ENCODE assay signal across 21 cellular contexts in the genomic region with DNA sequence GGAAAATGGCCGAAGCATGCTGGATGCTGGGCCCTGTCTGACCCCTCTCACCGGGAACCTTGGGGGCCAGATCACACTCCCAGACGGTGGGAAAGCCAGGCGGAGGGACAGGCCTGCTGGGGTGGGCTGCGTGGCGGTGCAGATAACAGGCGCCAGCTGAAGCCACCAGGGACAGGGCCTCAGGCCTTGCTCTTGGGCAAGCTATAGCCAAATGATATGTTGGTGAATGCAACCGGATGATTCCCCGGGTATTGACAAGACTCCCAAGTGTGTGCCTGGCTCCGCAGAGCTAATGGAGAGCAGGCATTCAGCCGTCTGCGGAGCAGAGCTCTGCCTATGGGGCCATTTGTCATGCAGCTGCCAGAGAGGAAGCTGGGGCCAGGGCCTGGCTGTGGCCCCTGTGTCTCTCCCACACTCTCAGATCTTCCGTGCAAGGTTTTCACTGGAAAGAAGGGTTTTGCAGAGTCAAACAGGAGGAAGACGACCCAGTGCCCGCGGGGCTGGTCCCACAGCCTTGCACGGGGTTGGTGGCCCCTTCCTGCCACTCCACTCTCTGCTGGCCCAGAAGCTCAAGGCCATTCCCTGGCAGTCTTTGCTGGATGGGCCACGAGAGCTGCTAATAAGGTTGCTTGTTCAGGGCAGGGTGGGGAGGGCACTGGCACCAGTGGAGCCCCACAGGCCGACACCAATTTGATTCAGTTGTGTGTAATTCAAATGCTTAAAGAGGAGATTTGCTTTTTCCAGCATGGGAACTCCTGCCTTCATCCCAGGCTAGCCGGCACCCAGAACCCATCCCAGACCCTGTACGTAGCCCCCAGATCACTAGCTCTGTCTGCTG.
DNase-seq lines count a peak whose midpoint lies in the region; ATAC-seq, FAIRE-seq and TF ChIP-seq lines count a peak whose summit lies in the region.
"Had no signal": no experiment of that assay in that cellular context is flagged by ENCODE, and none has a peak within 500 bp of the region (broad histone marks: within the 10 kb centered on the region; RNA-seq: fewer than 3 reads in every experiment).

No MANE protein-coding gene starts in this region.

- H3K9me3 Mint-ChIP-seq in activated naive CD4-positive, alpha-beta T cell treated with anti-CD3 and anti-CD28 coated beads for 36 hours = no peaks in the 10 kb centered on the region
- H3K9me3 Mint-ChIP-seq: CD4-positive, alpha-beta T cell; GM23338; H9 had no signal

- H2AFZ ChIP-seq in osteoblast (ENCODE audit: low read length) = no peak overlapping the region
- H2AFZ ChIP-seq in GM23248 = no peak overlapping the region
- H2AFZ ChIP-seq: GM23338 had no signal

- FAIRE-seq in kidney (lab: Jason Lieb, UNC) = no peak
- FAIRE-seq: GM18507, RCC 7860 had no signal

- CTCF ChIA-PET in activated naive CD4-positive, alpha-beta T cell treated with anti-CD3 and anti-CD28 coated beads for 36 hours (lab: Charles Lee) = interaction anchor here (0.6 to 1.2 kb wide), 4 partner anchors 25 to 584 kb away, joined by 3 to 4 read pairs (median 3); no protein-coding TSS in a partner anchor

- H3K36me3 Mint-ChIP-seq in activated naive CD4-positive, alpha-beta T cell treated with anti-CD3 and anti-CD28 coated beads for 36 hours (ENCODE audit: low read depth) = no peaks in the 10 kb centered on the region

- H3K4me1 Mint-ChIP-seq in activated naive CD4-positive, alpha-beta T cell treated with anti-CD3 and anti-CD28 coated beads for 36 hours (ENCODE audit: low read depth) = peaks cover 6% of the 10 kb centered on the region

- H3K27ac Mint-ChIP-seq in activated naive CD4-positive, alpha-beta T cell treated with anti-CD3 and anti-CD28 coated beads for 36 hours = no peak overlapping the region
- H3K27ac Mint-ChIP-seq: CD4-positive, alpha-beta T cell; GM23338 had no signal

- ATAC-seq in right cardiac atrium (no peak), Right ventricle myocardium inferior (no peak), HG03196 (IDR thresholded peaks at IDR 0.05; ENCODE audit: unreplicated experiment) (no peak)
- ATAC-seq: GM23338 had no signal

- in situ Hi-C loops in GM23248 (cut with MboI) = no loop called here

- no peak overlapping the region for H3K9ac ChIP-seq in kidney (ENCODE audit: low read length in 2 of 2)
- H3K9ac ChIP-seq in GM23248 = no peak overlapping the region
- H3K9ac ChIP-seq: BLaER1 had no signal

- H3K4me1 ChIP-seq in right cardiac atrium (ENCODE audit: control insufficient read depth, insufficient read depth, low read length) = no peaks in the 10 kb centered on the region
- H3K4me1 ChIP-seq in kidney (ENCODE audit: control insufficient read depth in 1 of 2, insufficient read depth in 1 of 2, low read depth in 1 of 2, low read length in 2 of 2) = peaks cover 0 to 6% of the 10 kb centered on the region in 2 donors
- no peaks in the 10 kb centered on the region for H3K4me1 ChIP-seq in osteoblast (ENCODE audit: insufficient read depth, low read length)
- no peaks in the 10 kb centered on the region for H3K4me1 ChIP-seq in GM23248 (ENCODE audit: insufficient read depth)

- H3K4me2 ChIP-seq in osteoblast (ENCODE audit: insufficient read depth, low read length) (no peak overlapping the region), GM23248 (ENCODE audit: unreplicated experiment) (no peak overlapping the region)
- H3K4me2 ChIP-seq: BLaER1, GM23338 had no signal

- H3K27me3 Mint-ChIP-seq in activated naive CD4-positive, alpha-beta T cell treated with anti-CD3 and anti-CD28 coated beads for 36 hours (ENCODE audit: low read depth) = no peaks in the 10 kb centered on the region
- H3K27me3 Mint-ChIP-seq: CD4-positive, alpha-beta T cell had no signal

- TF ChIP-seq CTCF in kidney (IDR thresholded peaks at IDR 0.05; ENCODE audit: borderline replicate concordance, extremely low read depth, insufficient read depth) (no peak), osteoblast (IDR thresholded peaks at IDR 0.05; ENCODE audit: extremely low read depth, low read depth, low read length) (no peak)

- H3K79me2 ChIP-seq in osteoblast (ENCODE audit: insufficient read depth, low read length) = no peaks in the 10 kb centered on the region
- no peaks in the 10 kb centered on the region for H3K79me2 ChIP-seq in GM23248 (ENCODE audit: insufficient read depth)

- H3K9me3 ChIP-seq in right cardiac atrium (ENCODE audit: control insufficient read depth, low read length) = no peaks in the 10 kb centered on the region
- H3K9me3 ChIP-seq in kidney (ENCODE audit: control insufficient read depth in 1 of 2, low read length in 2 of 2) = no peaks in the 10 kb centered on the region
- no peaks in the 10 kb centered on the region for H3K9me3 ChIP-seq in osteoblast (ENCODE audit: low read depth, low read length)
- H3K9me3 ChIP-seq in GM23248 (ENCODE audit: low read depth) = no peaks in the 10 kb centered on the region
- H3K9me3 ChIP-seq: SJCRH30 had no signal

- H3K4me3 ChIP-seq in right cardiac atrium (ENCODE audit: low read length) = no peak overlapping the region
- H3K4me3 ChIP-seq in kidney (ENCODE audit: low read length in 2 of 2) = no peak overlapping the region
- no peak overlapping the region for H3K4me3 ChIP-seq in osteoblast (ENCODE audit: insufficient read depth, low read length)
- no peak overlapping the region for H3K4me3 ChIP-seq in GM23248
- H3K4me3 ChIP-seq: BLaER1, GM23338, SJCRH30 had no signal

- no peak overlapping the region for H3K4me3 Mint-ChIP-seq in activated naive CD4-positive, alpha-beta T cell treated with anti-CD3 and anti-CD28 coated beads for 36 hours
- H3K4me3 Mint-ChIP-seq: CD4-positive, alpha-beta T cell; GM23338; H9 had no signal

- H3K27ac ChIP-seq in right cardiac atrium (ENCODE audit: low read length) = no peak overlapping the region
- no peak overlapping the region for H3K27ac ChIP-seq in kidney (ENCODE audit: low read depth in 2 of 2, low read length in 2 of 2)
- no peak overlapping the region for H3K27ac ChIP-seq in osteoblast (ENCODE audit: low read depth, low read length)
- H3K27ac ChIP-seq in GM23248 = no peak overlapping the region
- H3K27ac ChIP-seq: BLaER1, SJCRH30 had no signal

- peak in 2 of 3 donors; percentile 36 to 37 for DNase-seq in right cardiac atrium
- no peak for DNase-seq in Right ventricle myocardium inferior (ENCODE audit: missing footprints)
- peak; percentile 48 for DNase-seq in kidney
- peak; percentile 47 for DNase-seq in osteoblast (ENCODE audit: insufficient read length, low spot score, missing footprints)
- DNase-seq in activated naive CD4-positive, alpha-beta T cell treated with anti-CD3 and anti-CD28 coated beads for 36 hours = no peak
- DNase-seq in GM23248 = no peak
- DNase-seq: CD4-positive, alpha-beta T cell; COR-L47; DMS53; H9; KBM-7; NCI-H2029; NCI-H446; NCI-H524 treated with DMSO at 0.1 percent for 48 hours; NCI-H774; SJCRH30 had no signal

- H3K36me3 ChIP-seq in kidney (ENCODE audit: control insufficient read depth in 1 of 2, insufficient read depth in 2 of 2, low read length in 2 of 2) (peaks cover 0 to 5% of the 10 kb centered on the region in 2 donors), osteoblast (ENCODE audit: insufficient read depth, low read length) (no peaks in the 10 kb centered on the region), GM23248 (ENCODE audit: low read depth) (no peaks in the 10 kb centered on the region)
- H3K36me3 ChIP-seq: SJCRH30 had no signal

- no peaks in the 10 kb centered on the region for H3K9me2 ChIP-seq in GM23248 (ENCODE audit: insufficient read depth)

- WGBS in right cardiac atrium = 86% methylated on average over 21 of the region's 21 CpGs
- WGBS in GM23248 (ENCODE audit: low coverage in 1 of 2, low lambda C conversion rate in 2 of 2, missing lambda C conversion rate in 2 of 2), 2 experiments = 79 to 81% methylated on average over 21 of the region's 21 CpGs

- H4K20me1 ChIP-seq in osteoblast (ENCODE audit: insufficient read depth, low read length) = no peaks in the 10 kb centered on the region
- no peaks in the 10 kb centered on the region for H4K20me1 ChIP-seq in GM23248 (ENCODE audit: insufficient read depth)
- H4K20me1 ChIP-seq: BLaER1 had no signal

- intact Hi-C loops in right cardiac atrium (cut with DNase I) = loop anchor here in 3 of 4 donors (5.0 to 10.0 kb wide), 3 partner anchors 90 to 150 kb away; a partner anchor contains a TSS
- intact Hi-C loops in Right ventricle myocardium inferior (cut with DNase I) = loop anchor here (5.0 kb wide), 1 partner anchor 82 kb away; no protein-coding TSS in a partner anchor
- intact Hi-C loops in kidney (cut with DNase I) = loop anchor here (10.0 kb wide), 1 partner anchor 150 kb away; no protein-coding TSS in a partner anchor
- intact Hi-C loops in activated naive CD4-positive, alpha-beta T cell treated with anti-CD3 and anti-CD28 coated beads for 36 hours (cut with micrococcal nuclease) = loop anchor here (5.0 to 10.0 kb wide), 2 partner anchors 210 to 922 kb away; no protein-coding TSS in a partner anchor

- no peaks in the 10 kb centered on the region for H3F3A ChIP-seq in GM23248 (ENCODE audit: insufficient read depth)

- H3K27me3 ChIP-seq in right cardiac atrium (ENCODE audit: control insufficient read depth, insufficient read depth) = no peaks in the 10 kb centered on the region
- H3K27me3 ChIP-seq in osteoblast (ENCODE audit: insufficient read depth, low read length) = peaks cover 24% of the 10 kb centered on the region
- H3K27me3 ChIP-seq in GM23248 (replicated peaks; ENCODE audit: insufficient read depth) = peaks cover 24% of the 10 kb centered on the region
- H3K27me3 ChIP-seq: BLaER1, SJCRH30 had no signal

Comparison
In these comparisons a context has a peak if more than half of its experiments do, and no peak if none do; other contexts are left out.
1. DNase-seq: peak in right cardiac atrium (2 of 3), kidney (single experiment) and osteoblast (single experiment); none in Right ventricle myocardium inferior (single experiment), activated naive CD4-positive, alpha-beta T cell treated with anti-CD3 and anti-CD28 coated beads for 36 hours (single experiment) and GM23248 (single experiment).